Comparison of ENCODE assay signal across 2 cellular contexts in genomic region chr20:50038169-50038568, GRCh38.
TF ChIP-seq lines count a peak whose summit lies in the region.

No MANE protein-coding gene starts in this region.

TF ChIP-seq in HepG2, 621 proteins besides CTCF, POLR2A, EP300 and RAD21 (continues in another document):
- no peak for TF ChIP-seq ATF1 (CRISPR knock-in tag; IDR thresholded peaks at IDR 0.05)
- TF ChIP-seq HBP1 (CRISPR knock-in tag; IDR thresholded peaks at IDR 0.05; ENCODE audit: low read depth): no peak
- TF ChIP-seq ATRX (CRISPR knock-in tag; IDR thresholded peaks at IDR 0.05; ENCODE audit: borderline replicate concordance): 0 out of 2 replicates have a peak, but pooled peaks have one; percentile 81
- no peak for TF ChIP-seq ZNF709 (CRISPR knock-in tag; IDR thresholded peaks at IDR 0.05)
- TF ChIP-seq THAP7 (CRISPR knock-in tag; IDR thresholded peaks at IDR 0.05): 0 out of 2 replicates have a peak, but pooled peaks have one; percentile 35
- TF ChIP-seq ZNF343 (CRISPR knock-in tag; IDR thresholded peaks at IDR 0.05): peak; percentile 41; the same call in 1 of the 2 replicates
- peak; percentile 38; the same call in 1 of the 2 replicates for TF ChIP-seq ZNF251 (CRISPR knock-in tag; IDR thresholded peaks at IDR 0.05)
- TF ChIP-seq SMARCE1 (IDR thresholded peaks at IDR 0.05; ENCODE audit: borderline replicate concordance): no peak
- TF ChIP-seq KLF12 (CRISPR knock-in tag; IDR thresholded peaks at IDR 0.05; ENCODE audit: borderline replicate concordance): no peak
- TF ChIP-seq ZNF160 (CRISPR knock-in tag; IDR thresholded peaks at IDR 0.05): no peak
- TF ChIP-seq ZNF121 (CRISPR knock-in tag; IDR thresholded peaks at IDR 0.05): peak; percentile 92
- no peak for TF ChIP-seq SOX13 (IDR thresholded peaks at IDR 0.05)
- TF ChIP-seq SOX13 (CRISPR knock-in tag; conservative IDR thresholded peaks at IDR 0.05 in 1 of 2, IDR thresholded peaks at IDR 0.05 in 1 of 2): no peak
- TF ChIP-seq KMT2B (CRISPR knock-in tag; IDR thresholded peaks at IDR 0.05): no peak
- 0 out of 2 replicates have a peak, but pooled peaks have one; percentile 45 for TF ChIP-seq MEF2D (CRISPR knock-in tag; IDR thresholded peaks at IDR 0.05)
- no peak for TF ChIP-seq ZNF720 (CRISPR knock-in tag; IDR thresholded peaks at IDR 0.05)
- TF ChIP-seq NKX3-1 (CRISPR knock-in tag; IDR thresholded peaks at IDR 0.05): no peak
- peak; percentile 43; the same call in 1 of the 2 replicates for TF ChIP-seq ZXDC (CRISPR knock-in tag; IDR thresholded peaks at IDR 0.05)
- TF ChIP-seq BATF2 (CRISPR knock-in tag; IDR thresholded peaks at IDR 0.05): no peak
- TF ChIP-seq GFI1 (CRISPR knock-in tag; IDR thresholded peaks at IDR 0.05; ENCODE audit: borderline replicate concordance): no peak
- TF ChIP-seq ZFX (CRISPR knock-in tag; IDR thresholded peaks at IDR 0.05; ENCODE audit: low read depth): no peak
- TF ChIP-seq ZNF350 (CRISPR knock-in tag; IDR thresholded peaks at IDR 0.05; ENCODE audit: borderline replicate concordance, low read depth): 0 out of 2 replicates have a peak, but pooled peaks have one; percentile 15
- TF ChIP-seq FOXP4 (CRISPR knock-in tag; IDR thresholded peaks at IDR 0.05): no peak
- TF ChIP-seq ZNF441 (CRISPR knock-in tag; IDR thresholded peaks at IDR 0.05; ENCODE audit: borderline replicate concordance): 0 out of 2 replicates have a peak, but pooled peaks have one; percentile 33
- 0 out of 2 replicates have a peak, but pooled peaks have one; percentile 1 for TF ChIP-seq HDAC2 (CRISPR knock-in tag; IDR thresholded peaks at IDR 0.05)
- no peak for TF ChIP-seq ZNF143 (CRISPR knock-in tag; IDR thresholded peaks at IDR 0.05)

TF ChIP-seq in H1, 55 proteins besides CTCF, POLR2A, EP300 and RAD21:
- no peak for TF ChIP-seq POU5F1 (IDR thresholded peaks at IDR 0.05; ENCODE audit: low read depth, low read length)
- TF ChIP-seq E2F6 (IDR thresholded peaks at IDR 0.05): no peak
- TF ChIP-seq EGR1 (IDR thresholded peaks at IDR 0.05; ENCODE audit: borderline replicate concordance, low read depth, low read length): no peak
- TF ChIP-seq HDAC6 (IDR thresholded peaks at IDR 0.05; ENCODE audit: low read depth, low read length): no peak
- no peak for TF ChIP-seq GTF2F1 (IDR thresholded peaks at IDR 0.05; ENCODE audit: borderline replicate concordance, low read depth, low read length)
- TF ChIP-seq NANOG (IDR thresholded peaks at IDR 0.05; ENCODE audit: insufficient read depth, low read depth, low read length, poor library complexity, severe bottlenecking): no peak
- TF ChIP-seq KDM1A (IDR thresholded peaks at IDR 0.05; ENCODE audit: borderline replicate concordance, low read length): no peak
- TF ChIP-seq SP4 (IDR thresholded peaks at IDR 0.05; ENCODE audit: low read length): no peak
- TF ChIP-seq KDM4A (IDR thresholded peaks at IDR 0.05; ENCODE audit: low read depth, low read length, severe bottlenecking): no peak
- no peak for TF ChIP-seq USF2 (IDR thresholded peaks at IDR 0.05; ENCODE audit: low read length)
- TF ChIP-seq SIX5 (IDR thresholded peaks at IDR 0.05; ENCODE audit: low read depth, low read length): no peak
